Comparison of ENCODE assay signal across 9 cellular contexts in genomic region chr3:180267202-180267843, GRCh38.
A peak's percentile ranks its signal among the peaks of the same experiment; 100 is the strongest.
DNase-seq lines count a peak whose midpoint lies in the region; ATAC-seq and TF ChIP-seq lines count a peak whose summit lies in the region.
"Had no signal": no experiment of that assay in that cellular context is flagged by ENCODE, and none has a peak within 500 bp of the region (broad histone marks: within the 10 kb centered on the region; RNA-seq: fewer than 3 reads in every experiment).

No MANE protein-coding gene starts in this region.

- H3K36me3 ChIP-seq in stomach: no peaks in the 10 kb centered on the region

- ATAC-seq in GM18861 (IDR thresholded peaks at IDR 0.05; ENCODE audit: unreplicated experiment): peak; percentile 99
- ATAC-seq in GM21737 (IDR thresholded peaks at IDR 0.05; ENCODE audit: unreplicated experiment): peak; percentile 100
- peak; percentile 96 for ATAC-seq in HG03520 (IDR thresholded peaks at IDR 0.05; ENCODE audit: unreplicated experiment)

- intact Hi-C loops in stomach (cut with DNase I; ENCODE audit: low total_unique reads): no loop called here

- WGBS in stomach, 5 donors: 37 to 58% (median 42%) methylated on average over 3 of the region's 3 CpGs

- H3K4me3 ChIP-seq in stomach: no peak overlapping the region
- H3K4me3 ChIP-seq: SK-N-MC had no signal

- no peak for TF ChIP-seq CTCF in stomach (IDR thresholded peaks at IDR 0.05)

- peak; percentile 11 for DNase-seq in iris pigment epithelial cell (ENCODE audit: low read depth)
- no peak for DNase-seq in NK-92 (lab: John Stamatoyannopoulos, UW; ENCODE audit: unreplicated experiment)
- DNase-seq in activated CD4-positive, alpha-beta T cell treated with anti-CD3 and anti-CD28 coated beads for 48 hours: no peak
- DNase-seq in stomach: no peak
- DNase-seq: GOT3 had no signal

- TF ChIP-seq EP300 in stomach (IDR thresholded peaks at IDR 0.05): no peak

- H3K27me3 ChIP-seq in stomach: no peaks in the 10 kb centered on the region

- no peak overlapping the region for H3K27ac ChIP-seq in stomach
- H3K27ac ChIP-seq: SK-N-MC had no signal

- H3K9me3 ChIP-seq in stomach: peaks cover 0 to 3% (median 1%) of the 10 kb centered on the region in 4 donors

- no peaks in the 10 kb centered on the region for H3K4me1 ChIP-seq in stomach

- TF ChIP-seq POLR2A in stomach (IDR thresholded peaks at IDR 0.05): no peak
